ENCODE assay signal across 8 cellular contexts in genomic region chr20:49888341-49889244, GRCh38. TPM values are rescaled to one million over a fixed set of nuclear protein-coding genes. Genes with fewer than 3 reads are reported as not detected.
A peak's percentile ranks its signal among the peaks of the same experiment; 100 is the strongest.
DNase-seq lines count a peak whose midpoint lies in the region; ATAC-seq and TF ChIP-seq lines count a peak whose summit lies in the region.

No MANE protein-coding gene starts in this region.

- peak overlapping the region; percentile 1 to 32 for H3K27ac ChIP-seq in right atrium auricular region

- no peaks in the 10 kb centered on the region for H3K27me3 Mint-ChIP-seq in T-helper 17 cell

- H3K4me3 Mint-ChIP-seq in T-helper 17 cell = peak overlapping the region; percentile 36

- no peak overlapping the region for H3K27ac Mint-ChIP-seq in T-helper 17 cell

- peak; percentile 71 to 79 for TF ChIP-seq CTCF in right atrium auricular region (IDR thresholded peaks at IDR 0.05)
- peak; percentile 92 for TF ChIP-seq CTCF in retinal pigment epithelial cell (conservative IDR thresholded peaks at IDR 0.05; ENCODE audit: low read depth, low read length)

- ATAC-seq in T-helper 17 cell (peak; percentile 68), HG03469 (IDR thresholded peaks at IDR 0.05; ENCODE audit: unreplicated experiment) (no peak), GM21619 (IDR thresholded peaks at IDR 0.05; ENCODE audit: unreplicated experiment) (no peak)

- H3K36me3 Mint-ChIP-seq in T-helper 17 cell (ENCODE audit: low read depth) = no peaks in the 10 kb centered on the region

- H3K9me3 ChIP-seq in T-helper 17 cell (ENCODE audit: control insufficient read depth, low read length, poor library complexity, severe bottlenecking) (no peaks in the 10 kb centered on the region), right atrium auricular region (no peaks in the 10 kb centered on the region)

- H3K36me3 ChIP-seq in right atrium auricular region = peaks cover 17% of the 10 kb centered on the region

- H3K4me1 Mint-ChIP-seq in T-helper 17 cell = peaks cover 21% of the 10 kb centered on the region

- H3K27me3 ChIP-seq in right atrium auricular region = no peaks in the 10 kb centered on the region

- H3K4me3 ChIP-seq in right atrium auricular region (no peak overlapping the region), retinal pigment epithelial cell (ENCODE audit: low read length) (no peak overlapping the region)

- DNase-seq in GM03348 (ENCODE audit: low spot score) = peak; percentile 78
- peak; percentile 37 for DNase-seq in NCI-H1092 treated with DMSO at 0.1 percent for 48 hours (lab: John Stamatoyannopoulos, UW)
- peak in 2 of 3 donors; percentile 34 to 44 for DNase-seq in T-helper 17 cell
- DNase-seq in anterior cingulate cortex (lab: John Stamatoyannopoulos, UW) = peak in 56 of 58 donors; percentile 29 to 85 (median 74)
- no peak for DNase-seq in right atrium auricular region (ENCODE audit: low spot score)
- DNase-seq in retinal pigment epithelial cell (ENCODE audit: low read depth) = no peak

- H3K4me1 ChIP-seq in right atrium auricular region = peaks cover 0 to 48% of the 10 kb centered on the region in 2 donors

RNA-seq across cellular contexts. Expression of gene SPATA2, which starts 26.7 kb away (rescaled TPM):
- total RNA-seq in T-helper 17 cell (10 to 100 TPM; 23.5 to 24.9 TPM), right atrium auricular region (1 to 10 TPM; 5.0 to 6.1 TPM)

RNA-seq across cellular contexts. Expression of gene RNF114, which starts 47.6 kb away (rescaled TPM):
- total RNA-seq in T-helper 17 cell (100 to 1,000 TPM; 104 to 111 TPM), right atrium auricular region (100 to 1,000 TPM in 1 of 2 donors, 10 to 100 TPM in 1; 40.2 to 117 TPM)

Comparison
In these comparisons a context has a peak if more than half of its experiments do, and no peak if none do; other contexts are left out.
1. DNase-seq: peak in GM03348 (single experiment), NCI-H1092 treated with DMSO at 0.1 percent for 48 hours (single experiment), T-helper 17 cell (2 of 3) and anterior cingulate cortex (56 of 58); none in right atrium auricular region (single experiment) and retinal pigment epithelial cell (single experiment).